1 cellular context compared by ENCODE assay signal in genomic region chr1:204320413-204320812, GRCh38.
TF ChIP-seq lines count a peak whose summit lies in the region.

No MANE protein-coding gene starts in this region.

TF ChIP-seq in K562, 482 proteins besides CTCF, POLR2A, EP300 and RAD21 (continued from another document and continues in another):
- TF ChIP-seq CHD4 (IDR thresholded peaks at IDR 0.05; ENCODE audit: insufficient read depth, insufficient replicate concordance, low read depth, low read length, poor library complexity, severe bottlenecking) (no peak), ZNF57 (CRISPR knock-in tag; IDR thresholded peaks at IDR 0.05) (no peak), SP2 (IDR thresholded peaks at IDR 0.05; ENCODE audit: extremely low read depth, low read depth, low read length, poor library complexity, severe bottlenecking) (no peak), ZNF449 (CRISPR knock-in tag; IDR thresholded peaks at IDR 0.05) (0 out of 2 replicates have a peak, but pooled peaks have one; percentile 51), KAT7 (CRISPR knock-in tag; IDR thresholded peaks at IDR 0.05; ENCODE audit: borderline replicate concordance) (no peak), SNIP1 (IDR thresholded peaks at IDR 0.05; ENCODE audit: low read depth) (no peak), TCFL5 (CRISPR knock-in tag; conservative IDR thresholded peaks at IDR 0.05) (no peak), ADNP (tag; IDR thresholded peaks at IDR 0.05) (no peak), FOS (IDR thresholded peaks at IDR 0.05; ENCODE audit: extremely low read depth, insufficient read length) (no peak), HSF4 (CRISPR knock-in tag; IDR thresholded peaks at IDR 0.05; ENCODE audit: borderline replicate concordance) (no peak), CXXC5 (CRISPR knock-in tag; IDR thresholded peaks at IDR 0.05) (no peak), SNRNP70 (optimal IDR thresholded peaks at IDR 0.05; ENCODE audit: low read depth, low read length) (no peak), CC2D1A (IDR thresholded peaks at IDR 0.05) (no peak), CHCHD3 (CRISPR knock-in tag; IDR thresholded peaks at IDR 0.05) (no peak), SMARCE1 (IDR thresholded peaks at IDR 0.05) (no peak), RHOXF2B (CRISPR knock-in tag; conservative IDR thresholded peaks at IDR 0.05) (no peak), NCOA6 (IDR thresholded peaks at IDR 0.05) (no peak), RAD51 (IDR thresholded peaks at IDR 0.05; ENCODE audit: borderline replicate concordance, low read depth) (no peak), CSDE1 (IDR thresholded peaks at IDR 0.05) (no peak), CCAR2 (IDR thresholded peaks at IDR 0.05; ENCODE audit: low read depth, low read length) (no peak), ZNF398 (CRISPR knock-in tag; IDR thresholded peaks at IDR 0.05) (no peak), ZBED1 (IDR thresholded peaks at IDR 0.05) (no peak), CCNT2 (IDR thresholded peaks at IDR 0.05; ENCODE audit: borderline replicate concordance, extremely low read depth, insufficient read length, low read depth, low read length) (peak; percentile 16), WHSC1 (IDR thresholded peaks at IDR 0.05; ENCODE audit: low read length) (no peak), HNRNPL (IDR thresholded peaks at IDR 0.05; ENCODE audit: low read depth, low read length) (no peak), CAMTA2 (CRISPR knock-in tag; conservative IDR thresholded peaks at IDR 0.05) (no peak), KAT8 (IDR thresholded peaks at IDR 0.05; ENCODE audit: low read depth) (no peak), ZBTB34 (CRISPR knock-in tag; IDR thresholded peaks at IDR 0.05) (no peak), ZNF384 (IDR thresholded peaks at IDR 0.05; ENCODE audit: low read depth, low read length) (no peak), NCOR1 (IDR thresholded peaks at IDR 0.05) (no peak), ZNF586 (CRISPR knock-in tag; conservative IDR thresholded peaks at IDR 0.05) (no peak), AFF4 (CRISPR knock-in tag; IDR thresholded peaks at IDR 0.05) (no peak), CUX1 (CRISPR knock-in tag; IDR thresholded peaks at IDR 0.05) (no peak), ZNF282 (CRISPR knock-in tag; IDR thresholded peaks at IDR 0.05) (no peak), ZNF165 (CRISPR knock-in tag; IDR thresholded peaks at IDR 0.05; ENCODE audit: borderline replicate concordance) (no peak), SREBF1 (IDR thresholded peaks at IDR 0.05; ENCODE audit: borderline replicate concordance, low read depth, low read length) (no peak), ZNF780A (CRISPR knock-in tag; IDR thresholded peaks at IDR 0.05) (no peak), PTRF (tag; IDR thresholded peaks at IDR 0.05) (no peak), GATAD2B (IDR thresholded peaks at IDR 0.05; ENCODE audit: borderline replicate concordance) (no peak)
- TF ChIP-seq, protein P1, sequence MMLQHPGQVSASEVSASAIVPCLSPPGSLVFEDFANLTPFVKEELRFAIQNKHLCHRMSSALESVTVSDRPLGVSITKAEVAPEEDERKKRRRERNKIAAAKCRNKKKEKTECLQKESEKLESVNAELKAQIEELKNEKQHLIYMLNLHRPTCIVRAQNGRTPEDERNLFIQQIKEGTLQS (IDR thresholded peaks at IDR 0.05): peak; percentile 48; the same call in 1 of the 2 replicates
- TF ChIP-seq, protein P1 (CRISPR knock-in tag; conservative IDR thresholded peaks at IDR 0.05): no peak
- TF ChIP-seq, protein P2, sequence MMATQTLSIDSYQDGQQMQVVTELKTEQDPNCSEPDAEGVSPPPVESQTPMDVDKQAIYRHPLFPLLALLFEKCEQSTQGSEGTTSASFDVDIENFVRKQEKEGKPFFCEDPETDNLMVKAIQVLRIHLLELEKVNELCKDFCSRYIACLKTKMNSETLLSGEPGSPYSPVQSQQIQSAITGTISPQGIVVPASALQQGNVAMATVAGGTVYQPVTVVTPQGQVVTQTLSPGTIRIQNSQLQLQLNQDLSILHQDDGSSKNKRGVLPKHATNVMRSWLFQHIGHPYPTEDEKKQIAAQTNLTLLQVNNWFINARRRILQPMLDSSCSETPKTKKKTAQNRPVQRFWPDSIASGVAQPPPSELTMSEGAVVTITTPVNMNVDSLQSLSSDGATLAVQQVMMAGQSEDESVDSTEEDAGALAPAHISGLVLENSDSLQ (IDR thresholded peaks at IDR 0.05): no peak
- TF ChIP-seq, protein P3, sequence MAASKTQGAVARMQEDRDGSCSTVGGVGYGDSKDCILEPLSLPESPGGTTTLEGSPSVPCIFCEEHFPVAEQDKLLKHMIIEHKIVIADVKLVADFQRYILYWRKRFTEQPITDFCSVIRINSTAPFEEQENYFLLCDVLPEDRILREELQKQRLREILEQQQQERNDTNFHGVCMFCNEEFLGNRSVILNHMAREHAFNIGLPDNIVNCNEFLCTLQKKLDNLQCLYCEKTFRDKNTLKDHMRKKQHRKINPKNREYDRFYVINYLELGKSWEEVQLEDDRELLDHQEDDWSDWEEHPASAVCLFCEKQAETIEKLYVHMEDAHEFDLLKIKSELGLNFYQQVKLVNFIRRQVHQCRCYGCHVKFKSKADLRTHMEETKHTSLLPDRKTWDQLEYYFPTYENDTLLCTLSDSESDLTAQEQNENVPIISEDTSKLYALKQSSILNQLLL (CRISPR knock-in tag; IDR thresholded peaks at IDR 0.05; ENCODE audit: borderline replicate concordance): no peak
- TF ChIP-seq, protein P4, sequence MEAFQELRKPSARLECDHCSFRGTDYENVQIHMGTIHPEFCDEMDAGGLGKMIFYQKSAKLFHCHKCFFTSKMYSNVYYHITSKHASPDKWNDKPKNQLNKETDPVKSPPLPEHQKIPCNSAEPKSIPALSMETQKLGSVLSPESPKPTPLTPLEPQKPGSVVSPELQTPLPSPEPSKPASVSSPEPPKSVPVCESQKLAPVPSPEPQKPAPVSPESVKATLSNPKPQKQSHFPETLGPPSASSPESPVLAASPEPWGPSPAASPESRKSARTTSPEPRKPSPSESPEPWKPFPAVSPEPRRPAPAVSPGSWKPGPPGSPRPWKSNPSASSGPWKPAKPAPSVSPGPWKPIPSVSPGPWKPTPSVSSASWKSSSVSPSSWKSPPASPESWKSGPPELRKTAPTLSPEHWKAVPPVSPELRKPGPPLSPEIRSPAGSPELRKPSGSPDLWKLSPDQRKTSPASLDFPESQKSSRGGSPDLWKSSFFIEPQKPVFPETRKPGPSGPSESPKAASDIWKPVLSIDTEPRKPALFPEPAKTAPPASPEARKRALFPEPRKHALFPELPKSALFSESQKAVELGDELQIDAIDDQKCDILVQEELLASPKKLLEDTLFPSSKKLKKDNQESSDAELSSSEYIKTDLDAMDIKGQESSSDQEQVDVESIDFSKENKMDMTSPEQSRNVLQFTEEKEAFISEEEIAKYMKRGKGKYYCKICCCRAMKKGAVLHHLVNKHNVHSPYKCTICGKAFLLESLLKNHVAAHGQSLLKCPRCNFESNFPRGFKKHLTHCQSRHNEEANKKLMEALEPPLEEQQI (IDR thresholded peaks at IDR 0.05): no peak
- TF ChIP-seq, protein P5, sequence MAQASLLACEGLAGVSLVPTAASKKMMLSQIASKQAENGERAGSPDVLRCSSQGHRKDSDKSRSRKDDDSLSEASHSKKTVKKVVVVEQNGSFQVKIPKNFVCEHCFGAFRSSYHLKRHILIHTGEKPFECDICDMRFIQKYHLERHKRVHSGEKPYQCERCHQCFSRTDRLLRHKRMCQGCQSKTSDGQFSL (CRISPR knock-in tag; IDR thresholded peaks at IDR 0.05): no peak
- TF ChIP-seq, protein P5 (tag; IDR thresholded peaks at IDR 0.05): no peak
